ENCODE assay signal across 13 cellular contexts in the genomic region with DNA sequence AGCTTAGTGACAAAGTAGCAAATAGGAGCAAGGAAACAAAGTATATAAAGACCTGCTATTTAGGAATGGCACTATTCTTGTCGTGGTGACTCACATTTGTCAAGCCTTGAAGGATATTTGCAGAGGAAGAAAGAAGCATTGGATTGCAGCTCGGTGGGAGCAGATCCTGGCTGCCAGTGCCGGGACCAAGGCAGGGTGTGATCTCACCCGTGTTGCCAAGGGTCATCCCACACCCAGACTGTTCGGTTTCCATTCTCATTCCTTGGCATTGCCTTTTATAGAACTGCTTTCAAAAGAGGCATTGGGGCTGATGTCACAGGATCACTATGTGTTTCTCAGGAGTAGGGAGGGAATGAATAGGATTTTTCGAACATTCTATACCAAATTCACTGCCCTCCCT.
DNase-seq lines count a peak whose midpoint lies in the region; ATAC-seq and TF ChIP-seq lines count a peak whose summit lies in the region.
"Had no signal": no experiment of that assay in that cellular context is flagged by ENCODE, and none has a peak within 500 bp of the region (broad histone marks: within the 10 kb centered on the region; RNA-seq: fewer than 3 reads in every experiment).

No MANE protein-coding gene starts in this region.

- TF ChIP-seq CTCF in right atrium auricular region (IDR thresholded peaks at IDR 0.05), result no peak

- 2 to 6% methylated on average over 6 of the region's 6 CpGs for WGBS in aorta, 2 donors

- H3K27ac ChIP-seq in right atrium auricular region (no peak overlapping the region), aorta (ENCODE audit: low read depth in 1 of 2, low read length in 2 of 2) (peak overlapping the region; percentile 93 to 97)
- H3K27ac ChIP-seq: A549 had no signal

- H3K36me3 ChIP-seq in right atrium auricular region (no peaks in the 10 kb centered on the region), aorta (ENCODE audit: control insufficient read depth in 1 of 2, insufficient read depth in 2 of 2, low read length in 1 of 2) (no peaks in the 10 kb centered on the region)

- DNase-seq in Right ventricle myocardium superior (no peak), right atrium auricular region (ENCODE audit: low spot score) (no peak), iris pigment epithelial cell (ENCODE audit: low read depth) (peak; percentile 8), posterior cingulate gyrus (peak in 8 of 10 donors; percentile 44 to 92 (median 65)), aorta (peak; percentile 85 to 88), activated gamma-delta T cell treated with Interleukin-2 at 50 U/mL for 16 hours (no peak), left colon (no peak)
- DNase-seq: activated CD4-positive, alpha-beta T cell treated with anti-CD3 and anti-CD28 coated beads for 36 hours; KBM-7; NCI-H2029 treated with DMSO at 0.1 percent for 48 hours had no signal

- intact Hi-C loops in Right ventricle myocardium superior (cut with DNase I) (no loop called here), posterior cingulate gyrus (cut with DNase I) (no loop called here), aorta (cut with DNase I) (loop anchor here (5.0 to 10.0 kb wide), 2 partner anchors 36 to 173 kb away; a partner anchor contains a TSS), left colon (cut with DNase I, micrococcal nuclease) (no loop called here)

- ATAC-seq in Right ventricle myocardium superior (ENCODE audit: poor library complexity) (peak; percentile 69), aorta (ENCODE audit: low FRiP score) (peak; percentile 90), GM21786 (IDR thresholded peaks at IDR 0.05; ENCODE audit: unreplicated experiment) (no peak), left colon (no peak)
- ATAC-seq: A549; activated CD4-positive, alpha-beta T cell treated with anti-CD3 and anti-CD28 coated beads for 36 hours; HCT116 had no signal

- H3K4me1 ChIP-seq in right atrium auricular region, result peaks cover 0 to 6% of the 10 kb centered on the region in 2 donors
- H3K4me1 ChIP-seq in aorta (ENCODE audit: control insufficient read depth in 1 of 2, insufficient read depth in 2 of 2, low read length in 2 of 2), result peaks cover 2 to 14% of the 10 kb centered on the region in 2 donors
- H3K4me1 ChIP-seq: A549 had no signal

- no peaks in the 10 kb centered on the region for H3K9me3 ChIP-seq in right atrium auricular region
- no peaks in the 10 kb centered on the region for H3K9me3 ChIP-seq in aorta (ENCODE audit: control insufficient read depth, low read length)
- H3K9me3 ChIP-seq: A549 had no signal

- H3K4me3 ChIP-seq in right atrium auricular region (no peak overlapping the region), aorta (ENCODE audit: low read length in 2 of 2) (no peak overlapping the region)
- H3K4me3 ChIP-seq: A549 had no signal

- H3K27me3 ChIP-seq in right atrium auricular region (no peaks in the 10 kb centered on the region), aorta (ENCODE audit: control insufficient read depth in 1 of 2, insufficient read depth in 2 of 2, low read length in 1 of 2) (no peaks in the 10 kb centered on the region)

Comparison
In these comparisons a context has a peak if more than half of its experiments do, and no peak if none do; other contexts are left out.
1. ATAC-seq: peak in Right ventricle myocardium superior (single experiment) and aorta (single experiment); none in GM21786 (single experiment) and left colon (single experiment).
2. DNase-seq: peak in iris pigment epithelial cell (single experiment), posterior cingulate gyrus (8 of 10) and aorta (2 of 2); none in Right ventricle myocardium superior (single experiment), right atrium auricular region (single experiment), activated gamma-delta T cell treated with Interleukin-2 at 50 U/mL for 16 hours (single experiment) and left colon (0 of 2).
3. H3K27ac ChIP-seq: peak in aorta (2 of 2); none in right atrium auricular region (0 of 2).
4. intact Hi-C loops: an anchor here in aorta (5.0 to 10.0 kb wide); none called in Right ventricle myocardium superior, posterior cingulate gyrus and left colon.